Comparison of ENCODE assay signal across 1 cellular context in the genomic region with DNA sequence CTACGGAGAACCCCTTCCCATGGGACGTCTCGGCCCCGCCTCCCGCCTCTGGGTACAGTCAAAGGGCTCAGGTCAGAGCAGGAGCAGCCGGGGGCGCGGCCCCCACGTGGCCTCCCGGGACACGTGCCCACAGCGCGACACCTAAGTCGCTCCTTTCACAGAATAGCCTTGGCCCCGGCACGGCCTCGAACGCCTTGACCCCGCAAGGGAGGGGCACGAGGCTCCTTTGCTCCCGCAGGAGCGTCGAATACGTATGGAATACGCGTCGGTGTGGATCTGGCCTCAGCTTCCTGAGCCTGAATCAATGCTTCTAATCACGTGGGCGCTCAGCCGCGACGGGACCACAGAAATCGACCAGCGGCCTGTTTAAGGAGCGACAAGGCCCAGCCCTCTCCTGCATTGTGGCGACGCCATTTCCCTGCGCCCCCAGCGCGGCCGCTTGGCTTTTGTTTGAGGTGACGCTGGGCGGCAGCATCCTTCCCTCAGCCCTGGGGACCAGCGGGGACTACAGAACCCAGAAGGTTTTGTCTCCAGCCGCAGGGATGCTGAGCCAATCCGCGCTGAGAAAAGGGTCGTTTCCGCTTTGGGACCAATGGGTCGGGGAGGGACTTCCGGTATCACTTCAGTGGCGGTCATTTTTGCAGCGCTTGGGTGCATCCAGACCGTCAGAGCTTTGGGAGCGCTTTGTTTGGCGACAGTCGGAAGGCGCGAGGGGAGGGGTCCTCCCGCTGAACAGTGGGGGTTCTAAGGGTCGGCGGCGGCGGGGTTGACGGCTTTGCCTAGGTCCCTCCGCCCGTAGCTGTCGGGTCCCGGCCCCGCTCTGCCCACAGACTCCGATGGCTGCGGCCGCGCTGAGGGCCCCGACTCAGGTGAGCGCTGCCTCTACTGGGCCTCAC.
TF ChIP-seq lines count a peak whose summit lies in the region.

TSS of gene ZIK1 (plus strand) at position 625 of the 896 bp plus-strand sequence. CDS start at position 837, 212 bp downstream.

TF ChIP-seq in HepG2, 621 proteins besides CTCF, POLR2A, EP300 and RAD21 (continued from another document):
- peak; percentile 79 for TF ChIP-seq SAP130 (CRISPR knock-in tag; IDR thresholded peaks at IDR 0.05; ENCODE audit: low read depth)
- TF ChIP-seq, protein P1, sequence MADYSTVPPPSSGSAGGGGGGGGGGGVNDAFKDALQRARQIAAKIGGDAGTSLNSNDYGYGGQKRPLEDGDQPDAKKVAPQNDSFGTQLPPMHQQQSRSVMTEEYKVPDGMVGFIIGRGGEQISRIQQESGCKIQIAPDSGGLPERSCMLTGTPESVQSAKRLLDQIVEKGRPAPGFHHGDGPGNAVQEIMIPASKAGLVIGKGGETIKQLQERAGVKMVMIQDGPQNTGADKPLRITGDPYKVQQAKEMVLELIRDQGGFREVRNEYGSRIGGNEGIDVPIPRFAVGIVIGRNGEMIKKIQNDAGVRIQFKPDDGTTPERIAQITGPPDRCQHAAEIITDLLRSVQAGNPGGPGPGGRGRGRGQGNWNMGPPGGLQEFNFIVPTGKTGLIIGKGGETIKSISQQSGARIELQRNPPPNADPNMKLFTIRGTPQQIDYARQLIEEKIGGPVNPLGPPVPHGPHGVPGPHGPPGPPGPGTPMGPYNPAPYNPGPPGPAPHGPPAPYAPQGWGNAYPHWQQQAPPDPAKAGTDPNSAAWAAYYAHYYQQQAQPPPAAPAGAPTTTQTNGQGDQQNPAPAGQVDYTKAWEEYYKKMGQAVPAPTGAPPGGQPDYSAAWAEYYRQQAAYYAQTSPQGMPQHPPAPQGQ (CRISPR knock-in tag; IDR thresholded peaks at IDR 0.05; ENCODE audit: borderline replicate concordance) = no peak
- no peak for TF ChIP-seq ZNF18 (CRISPR knock-in tag; IDR thresholded peaks at IDR 0.05; ENCODE audit: insufficient replicate concordance)
- TF ChIP-seq ZC3H4 (CRISPR knock-in tag; IDR thresholded peaks at IDR 0.05; ENCODE audit: borderline replicate concordance) = no peak
- TF ChIP-seq SPEN (CRISPR knock-in tag; IDR thresholded peaks at IDR 0.05; ENCODE audit: low read depth) = no peak
- no peak for TF ChIP-seq ZNF142 (CRISPR knock-in tag; IDR thresholded peaks at IDR 0.05)
- no peak for TF ChIP-seq THYN1 (CRISPR knock-in tag; IDR thresholded peaks at IDR 0.05; ENCODE audit: borderline replicate concordance, low read depth)
- TF ChIP-seq, protein P2, sequence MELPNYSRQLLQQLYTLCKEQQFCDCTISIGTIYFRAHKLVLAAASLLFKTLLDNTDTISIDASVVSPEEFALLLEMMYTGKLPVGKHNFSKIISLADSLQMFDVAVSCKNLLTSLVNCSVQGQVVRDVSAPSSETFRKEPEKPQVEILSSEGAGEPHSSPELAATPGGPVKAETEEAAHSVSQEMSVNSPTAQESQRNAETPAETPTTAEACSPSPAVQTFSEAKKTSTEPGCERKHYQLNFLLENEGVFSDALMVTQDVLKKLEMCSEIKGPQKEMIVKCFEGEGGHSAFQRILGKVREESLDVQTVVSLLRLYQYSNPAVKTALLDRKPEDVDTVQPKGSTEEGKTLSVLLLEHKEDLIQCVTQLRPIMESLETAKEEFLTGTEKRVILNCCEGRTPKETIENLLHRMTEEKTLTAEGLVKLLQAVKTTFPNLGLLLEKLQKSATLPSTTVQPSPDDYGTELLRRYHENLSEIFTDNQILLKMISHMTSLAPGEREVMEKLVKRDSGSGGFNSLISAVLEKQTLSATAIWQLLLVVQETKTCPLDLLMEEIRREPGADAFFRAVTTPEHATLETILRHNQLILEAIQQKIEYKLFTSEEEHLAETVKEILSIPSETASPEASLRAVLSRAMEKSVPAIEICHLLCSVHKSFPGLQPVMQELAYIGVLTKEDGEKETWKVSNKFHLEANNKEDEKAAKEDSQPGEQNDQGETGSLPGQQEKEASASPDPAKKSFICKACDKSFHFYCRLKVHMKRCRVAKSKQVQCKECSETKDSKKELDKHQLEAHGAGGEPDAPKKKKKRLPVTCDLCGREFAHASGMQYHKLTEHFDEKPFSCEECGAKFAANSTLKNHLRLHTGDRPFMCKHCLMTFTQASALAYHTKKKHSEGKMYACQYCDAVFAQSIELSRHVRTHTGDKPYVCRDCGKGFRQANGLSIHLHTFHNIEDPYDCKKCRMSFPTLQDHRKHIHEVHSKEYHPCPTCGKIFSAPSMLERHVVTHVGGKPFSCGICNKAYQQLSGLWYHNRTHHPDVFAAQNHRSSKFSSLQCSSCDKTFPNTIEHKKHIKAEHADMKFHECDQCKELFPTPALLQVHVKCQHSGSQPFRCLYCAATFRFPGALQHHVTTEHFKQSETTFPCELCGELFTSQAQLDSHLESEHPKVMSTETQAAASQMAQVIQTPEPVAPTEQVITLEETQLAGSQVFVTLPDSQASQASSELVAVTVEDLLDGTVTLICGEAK (IDR thresholded peaks at IDR 0.05) = peak; percentile 41; the same call in 1 of the 2 replicates
- TF ChIP-seq, protein P2 (CRISPR knock-in tag; IDR thresholded peaks at IDR 0.05) = no peak
- 0 out of 2 replicates have a peak, but pooled peaks have one; percentile 17 for TF ChIP-seq TBX2 (CRISPR knock-in tag; IDR thresholded peaks at IDR 0.05; ENCODE audit: borderline replicate concordance)
- TF ChIP-seq TEAD3 (CRISPR knock-in tag; optimal IDR thresholded peaks at IDR 0.05; ENCODE audit: borderline replicate concordance) = no peak
- no peak for TF ChIP-seq ZKSCAN8 (CRISPR knock-in tag; IDR thresholded peaks at IDR 0.05; ENCODE audit: borderline replicate concordance)
- 0 out of 4 replicates have a peak, but pooled peaks of 1 of the 2 experiments have one; percentile 19 for TF ChIP-seq KLF16 (CRISPR knock-in tag; IDR thresholded peaks at IDR 0.05)
- no peak for TF ChIP-seq ZEB1 (IDR thresholded peaks at IDR 0.05; ENCODE audit: insufficient replicate concordance, low read depth)
- TF ChIP-seq ZNF883 (CRISPR knock-in tag; IDR thresholded peaks at IDR 0.05; ENCODE audit: not compliant biosample characterization) = peak; percentile 47
